Comparison of ENCODE assay signal across 9 cellular contexts in the genomic region with DNA sequence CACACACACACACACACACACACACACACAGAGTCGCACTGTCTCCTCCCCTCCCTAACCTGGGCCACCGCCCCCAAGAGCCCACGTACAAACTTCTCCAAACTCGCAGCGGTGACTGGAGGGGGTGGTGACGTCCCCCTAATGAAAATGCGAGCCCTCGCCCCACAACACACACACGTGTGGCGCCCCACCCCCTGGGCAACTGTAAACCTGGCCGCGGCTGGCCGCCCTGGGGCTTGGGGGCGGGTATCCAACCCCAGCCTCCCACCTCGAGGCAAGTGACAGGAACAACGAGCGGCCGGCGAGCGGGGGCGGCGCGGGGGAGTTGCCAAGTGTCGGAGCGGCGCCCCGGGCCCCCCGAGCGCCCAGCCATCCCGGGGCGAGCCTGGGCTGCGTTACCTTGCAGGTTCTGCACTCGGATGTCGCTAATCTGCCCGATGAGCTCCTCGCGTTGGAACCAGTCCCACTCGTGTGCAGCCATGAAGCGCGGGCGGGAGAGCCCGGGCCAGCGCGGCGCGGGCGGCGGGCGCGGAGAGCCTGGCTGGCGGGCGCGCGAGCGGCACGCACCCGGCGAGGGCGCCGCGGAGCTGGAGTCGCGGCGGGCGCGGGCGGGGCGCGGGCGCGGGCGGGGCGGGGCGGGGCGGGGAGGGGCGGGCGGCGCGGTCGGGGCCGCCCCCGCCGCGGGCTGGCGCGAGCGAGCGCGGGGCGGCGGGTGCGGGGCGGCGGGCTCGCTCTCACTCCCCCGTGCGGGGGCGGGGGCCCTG. TPM values are rescaled to one million over a fixed set of nuclear protein-coding genes. Genes with fewer than 3 reads are reported as not detected.
DNase-seq lines count a peak whose midpoint lies in the region; ATAC-seq, FAIRE-seq and TF ChIP-seq lines count a peak whose summit lies in the region.
"Had no signal": no experiment of that assay in that cellular context is flagged by ENCODE, and none has a peak within 500 bp of the region (broad histone marks: within the 10 kb centered on the region; RNA-seq: fewer than 3 reads in every experiment).

A gene with protein sequence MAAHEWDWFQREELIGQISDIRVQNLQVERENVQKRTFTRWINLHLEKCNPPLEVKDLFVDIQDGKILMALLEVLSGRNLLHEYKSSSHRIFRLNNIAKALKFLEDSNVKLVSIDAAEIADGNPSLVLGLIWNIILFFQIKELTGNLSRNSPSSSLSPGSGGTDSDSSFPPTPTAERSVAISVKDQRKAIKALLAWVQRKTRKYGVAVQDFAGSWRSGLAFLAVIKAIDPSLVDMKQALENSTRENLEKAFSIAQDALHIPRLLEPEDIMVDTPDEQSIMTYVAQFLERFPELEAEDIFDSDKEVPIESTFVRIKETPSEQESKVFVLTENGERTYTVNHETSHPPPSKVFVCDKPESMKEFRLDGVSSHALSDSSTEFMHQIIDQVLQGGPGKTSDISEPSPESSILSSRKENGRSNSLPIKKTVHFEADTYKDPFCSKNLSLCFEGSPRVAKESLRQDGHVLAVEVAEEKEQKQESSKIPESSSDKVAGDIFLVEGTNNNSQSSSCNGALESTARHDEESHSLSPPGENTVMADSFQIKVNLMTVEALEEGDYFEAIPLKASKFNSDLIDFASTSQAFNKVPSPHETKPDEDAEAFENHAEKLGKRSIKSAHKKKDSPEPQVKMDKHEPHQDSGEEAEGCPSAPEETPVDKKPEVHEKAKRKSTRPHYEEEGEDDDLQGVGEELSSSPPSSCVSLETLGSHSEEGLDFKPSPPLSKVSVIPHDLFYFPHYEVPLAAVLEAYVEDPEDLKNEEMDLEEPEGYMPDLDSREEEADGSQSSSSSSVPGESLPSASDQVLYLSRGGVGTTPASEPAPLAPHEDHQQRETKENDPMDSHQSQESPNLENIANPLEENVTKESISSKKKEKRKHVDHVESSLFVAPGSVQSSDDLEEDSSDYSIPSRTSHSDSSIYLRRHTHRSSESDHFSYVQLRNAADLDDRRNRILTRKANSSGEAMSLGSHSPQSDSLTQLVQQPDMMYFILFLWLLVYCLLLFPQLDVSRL (minus strand): TSS at position 597 of the 764 bp plus-strand sequence. CDS start 116 bp downstream, at position 481.

- H3K9ac ChIP-seq in SK-N-SH (peak within 1 kb of the TSS; percentile 65; the same call in 1 of the 2 replicates), keratinocyte (ENCODE audit: control insufficient read depth, extremely low read depth, insufficient read depth, low read length) (peak within 1 kb of the TSS; percentile 77)

- CTCF ChIA-PET in SK-N-SH (lab: Yijun Ruan, JAX): interaction anchor here (0.8 to 1.5 kb wide), 8 partner anchors 17 to 571 kb away, joined by 3 to 5 read pairs (median 3); no protein-coding TSS in a partner anchor

- no peaks in the 10 kb centered on the region for H3K36me3 ChIP-seq in SK-N-SH (replicated peaks in 1 of 2; ENCODE audit: control insufficient read depth in 1 of 2, insufficient read depth in 2 of 2, low read length in 1 of 2)
- no peaks in the 10 kb centered on the region for H3K36me3 ChIP-seq in keratinocyte (ENCODE audit: control insufficient read depth in 2 of 2, extremely low read depth in 1 of 2, insufficient read depth in 2 of 2, low read length in 2 of 2)

- H3K4me1 ChIP-seq in SK-N-SH (ENCODE audit: control insufficient read depth in 1 of 2, insufficient read depth in 2 of 2, low read depth in 1 of 2, low read length in 1 of 2) (peaks cover 6 to 20% of the 10 kb centered on the region in 2 experiments; a peak in 2 of 4 replicates), keratinocyte (ENCODE audit: control insufficient read depth, extremely low read depth, insufficient read depth, low read length) (peaks cover 36% of the 10 kb centered on the region)

- TF ChIP-seq CTCF in SK-N-SH (IDR thresholded peaks at IDR 0.05): no peak
- peak in 1 of 3 experiments; percentile 10 for TF ChIP-seq CTCF in keratinocyte (optimal IDR thresholded peaks at IDR 0.05 in 1 of 3, IDR thresholded peaks at IDR 0.05 in 1 of 3, conservative IDR thresholded peaks at IDR 0.05 in 1 of 3; ENCODE audit: extremely low read depth in 1 of 3, insufficient read depth in 2 of 3, low read length in 3 of 3)

- no peaks in the 10 kb centered on the region for H3K79me2 ChIP-seq in SK-N-SH (ENCODE audit: insufficient read depth)
- H3K79me2 ChIP-seq in keratinocyte (ENCODE audit: control insufficient read depth, insufficient read depth, low read length): no peaks in the 10 kb centered on the region

- H3K4me3 ChIP-seq in SK-N-SH (ENCODE audit: low read depth in 2 of 2, low read length in 1 of 2): peak within 1 kb of the TSS; percentile 75 to 97
- H3K4me3 ChIP-seq in keratinocyte (ENCODE audit: control insufficient read depth in 2 of 3, extremely low read depth in 1 of 3, insufficient read depth in 2 of 3, low read depth in 1 of 3, low read length in 3 of 3): peak within 1 kb of the TSS; percentile 65 to 80 (median 67)

- dilution Hi-C loops in keratinocyte (cut with MboI; ENCODE audit: extremely low pct_ligation_motif_present, low sequenced_read_pairs): no loop called here

- H3K4me2 ChIP-seq in SK-N-SH: peak within 1 kb of the TSS; percentile 99
- H3K4me2 ChIP-seq in keratinocyte (ENCODE audit: control insufficient read depth, extremely low read depth, insufficient read depth, low read depth, low read length): peak within 1 kb of the TSS; percentile 75

- DNase-seq in NCI-H1436 (lab: John Stamatoyannopoulos, UW) (peak; percentile 61), NCI-H1436 treated with DMSO at 0.1 percent for 48 hours (lab: John Stamatoyannopoulos, UW) (no peak), SK-N-SH (peak; percentile 89), T47D (ENCODE audit: low read depth in 1 of 2, low spot score in 1 of 2) (peak; percentile 74 to 86), keratinocyte (ENCODE audit: low read depth, low spot score) (no peak)
- peak; percentile 23 to 32 for DNase-seq in stimulated activated CD4-positive, alpha-beta T cell treated with anti-CD3 and anti-CD28 coated beads, Interleukin-2, amount 100 ng/mL, for 24 hours

- H3K27me3 ChIP-seq in SK-N-SH (ENCODE audit: insufficient read depth) (no peaks in the 10 kb centered on the region), keratinocyte (ENCODE audit: control insufficient read depth, extremely low read depth, insufficient read depth, low read length) (no peaks in the 10 kb centered on the region)

- POLR2A ChIA-PET in SK-N-SH (lab: Yijun Ruan, JAX): interaction anchor here (0.7 kb wide), 1 partner anchor 214 kb away, joined by 3 read pairs; no protein-coding TSS in a partner anchor

- 2% methylated on average over 18 of the region's 98 CpGs for WGBS in SK-N-SH (ENCODE audit: low lambda C conversion rate)

- no peak for TF ChIP-seq EP300 in SK-N-SH (IDR thresholded peaks at IDR 0.05; ENCODE audit: borderline replicate concordance in 1 of 2, low read depth in 1 of 2, low read length in 1 of 2)

- H2AFZ ChIP-seq in SK-N-SH (ENCODE audit: low read depth): peak within 1 kb of the TSS; percentile 93; the same call in 1 of the 2 replicates
- H2AFZ ChIP-seq in keratinocyte (ENCODE audit: control insufficient read depth, low read length): peak within 1 kb of the TSS; percentile 79

- ATAC-seq in HG03159 (IDR thresholded peaks at IDR 0.05; ENCODE audit: unreplicated experiment) (peak; percentile 40), HG03097 (IDR thresholded peaks at IDR 0.05; ENCODE audit: low FRiP score, unreplicated experiment) (no peak)

- no peak for TF ChIP-seq RAD21 in SK-N-SH (IDR thresholded peaks at IDR 0.05; ENCODE audit: low read length)

- H3K9me1 ChIP-seq in keratinocyte (ENCODE audit: control insufficient read depth, extremely low read depth, insufficient read depth, low read length): peaks cover 2% of the 10 kb centered on the region

- no peak for FAIRE-seq in keratinocyte (lab: Jason Lieb, UNC)
- FAIRE-seq: G401.6 had no signal

- peaks cover 7% of the 10 kb centered on the region for H3F3A ChIP-seq in SK-N-SH (replicated peaks; ENCODE audit: insufficient read depth)

- no peaks in the 10 kb centered on the region for H3K9me2 ChIP-seq in SK-N-SH

- in situ Hi-C loops in T47D (cut with HindIII; ENCODE audit: low pct_unique_long_range_greater_than_20kb, low sequenced_read_pairs): no loop called here

- H3K9me3 ChIP-seq in SK-N-SH: no peaks in the 10 kb centered on the region
- H3K9me3 ChIP-seq in keratinocyte (ENCODE audit: control insufficient read depth, low read depth, low read length): no peaks in the 10 kb centered on the region

- H3K27ac ChIP-seq in SK-N-SH (ENCODE audit: low read depth in 2 of 2, low read length in 1 of 2) (no peak within 1 kb of the TSS; a peak in 1 of 4 replicates), keratinocyte (ENCODE audit: control insufficient read depth, insufficient read depth, low read length) (peak within 1 kb of the TSS; percentile 7)

- no peaks in the 10 kb centered on the region for H4K20me1 ChIP-seq in SK-N-SH (ENCODE audit: insufficient read depth)
- H4K20me1 ChIP-seq in keratinocyte (ENCODE audit: control insufficient read depth, extremely low read depth, insufficient read depth, low read length): no peaks in the 10 kb centered on the region

TF ChIP-seq in SK-N-SH, 30 proteins besides CTCF, POLR2A, EP300 and RAD21 (continues in another document):
- peak; percentile 75 for TF ChIP-seq MXI1 (IDR thresholded peaks at IDR 0.05; ENCODE audit: low read depth, low read length)
- no peak for TF ChIP-seq TEAD4 (IDR thresholded peaks at IDR 0.05; ENCODE audit: borderline replicate concordance, insufficient read depth)
- TF ChIP-seq, protein P1, sequence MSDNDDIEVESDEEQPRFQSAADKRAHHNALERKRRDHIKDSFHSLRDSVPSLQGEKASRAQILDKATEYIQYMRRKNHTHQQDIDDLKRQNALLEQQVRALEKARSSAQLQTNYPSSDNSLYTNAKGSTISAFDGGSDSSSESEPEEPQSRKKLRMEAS (IDR thresholded peaks at IDR 0.05; ENCODE audit: low read depth): no peak

RNA-seq across cellular contexts. Expression of the gene that starts here (rescaled TPM):
- polyA plus RNA-seq in SK-N-SH (2012; rRNA removed) (1.4 TPM in 2 replicates), keratinocyte (2.9 to 7.0 TPM (median 6.1 TPM) in 3 replicates)
- polyA plus RNA-seq in SK-N-SH (2012; cell fraction: cytosol; rRNA removed): 1.3 TPM in 2 replicates
- 5.6 and 5.8 TPM in 2 replicates for polyA plus RNA-seq in SK-N-SH (2012; cell fraction: nucleus; rRNA removed)
- 13.8 TPM for polyA plus RNA-seq in keratinocyte (2011; ENCODE audit: low read depth)
- 6.1 and 9.6 TPM in 2 replicates for polyA plus RNA-seq in keratinocyte (2011; cell fraction: cytosol; rRNA removed)
- polyA plus RNA-seq in keratinocyte (2011; cell fraction: nucleus; rRNA removed): 8.1 and 9.1 TPM in 2 replicates
- 4.1 and 8.5 TPM in 2 replicates for polyA plus RNA-seq in keratinocyte (2012; ENCODE audit: low replicate concordance)
- 3.2 to 16.5 TPM (median 5.1 TPM) in 3 replicates for polyA minus RNA-seq in keratinocyte
- polyA minus RNA-seq in keratinocyte (2011; cell fraction: cytosol; rRNA and poly(A)+ RNA removed): 5.6 TPM
- 5.5 and 13.3 TPM in 2 replicates for polyA minus RNA-seq in keratinocyte (2011; cell fraction: nucleus; rRNA and poly(A)+ RNA removed)

Comparison
In these comparisons a context has a peak if more than half of its experiments do, and no peak if none do; other contexts are left out.
1. DNase-seq: peak in NCI-H1436 (single experiment), SK-N-SH (single experiment), T47D (2 of 2) and stimulated activated CD4-positive, alpha-beta T cell treated with anti-CD3 and anti-CD28 coated beads, Interleukin-2, amount 100 ng/mL, for 24 hours (2 of 2); none in NCI-H1436 treated with DMSO at 0.1 percent for 48 hours (single experiment) and keratinocyte (single experiment).